Comparison of ENCODE assay signal across 23 cellular contexts in the genomic region with DNA sequence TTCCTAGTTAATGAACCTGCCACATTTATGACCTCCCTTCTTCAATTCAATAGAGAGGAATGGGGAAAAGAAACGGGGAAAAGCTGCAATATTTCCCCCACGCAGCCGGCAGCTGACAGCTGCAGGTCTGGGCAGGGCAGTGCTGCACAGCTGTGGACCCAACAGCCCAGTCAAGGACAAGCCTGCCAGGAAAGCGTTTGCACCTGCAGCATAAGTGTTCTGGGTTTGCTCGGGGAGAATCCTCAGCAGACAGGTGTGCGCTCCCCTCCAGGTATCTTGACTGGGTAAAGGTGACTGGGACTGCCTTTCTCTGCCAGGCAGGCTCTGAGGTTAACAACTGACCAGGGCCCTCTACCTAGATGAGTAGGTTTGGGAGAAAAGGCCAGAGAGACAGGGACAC.
"Had no signal": no experiment of that assay in that cellular context is flagged by ENCODE, and none has a peak within 500 bp of the region (broad histone marks: within the 10 kb centered on the region; RNA-seq: fewer than 3 reads in every experiment).

No MANE protein-coding gene starts in this region.

- H3K4me3 Mint-ChIP-seq: activated CD4-positive, alpha-beta T cell treated with anti-CD3 and anti-CD28 coated beads, Interleukin-2, amount 10 ng/mL, durations not matched to agents 7 days and 5 days; activated CD8-positive, alpha-beta T cell treated with anti-CD3 and anti-CD28 coated beads, Interleukin-2, amount 10 ng/mL, durations not matched to agents 7 days and 5 days; activated naive CD4-positive, alpha-beta T cell treated with anti-CD3 and anti-CD28 coated beads, Interleukin-2, amount 50 U/mL, for 24 hours; activated T-helper 1 cell treated with anti-CD3 and anti-CD28 coated beads, Interleukin-12 subunit alpha, Interleukin-12 subunit beta, Interleukin-2, Interleukin-4 antibody, amounts not matched to agents 30 ng/mL and 10 ng/mL and 1 ng/mL, durations not matched to agents 14 hours and 24 hours and 36 hours; memory B cell; nephron; type B pancreatic cell had no signal

- H3K27ac Mint-ChIP-seq: activated CD4-positive, alpha-beta T cell treated with anti-CD3 and anti-CD28 coated beads, Interleukin-2, amount 10 ng/mL, durations not matched to agents 7 days and 5 days; activated CD8-positive, alpha-beta T cell treated with anti-CD3 and anti-CD28 coated beads, Interleukin-2, amount 10 ng/mL, durations not matched to agents 7 days and 5 days; activated naive CD4-positive, alpha-beta T cell treated with anti-CD3 and anti-CD28 coated beads, Interleukin-2, amount 50 U/mL, for 24 hours; activated T-helper 1 cell treated with anti-CD3 and anti-CD28 coated beads, Interleukin-12 subunit alpha, Interleukin-12 subunit beta, Interleukin-2, Interleukin-4 antibody, amounts not matched to agents 30 ng/mL and 10 ng/mL and 1 ng/mL, durations not matched to agents 14 hours and 24 hours and 36 hours; memory B cell; nephron; type B pancreatic cell had no signal

- DNase-seq: activated CD4-positive, alpha-beta T cell treated with anti-CD3 and anti-CD28 coated beads, Interleukin-2, amount 10 ng/mL, durations not matched to agents 7 days and 5 days; activated CD8-positive, alpha-beta T cell treated with anti-CD3 and anti-CD28 coated beads, Interleukin-2, amount 10 ng/mL, durations not matched to agents 7 days and 5 days; activated gamma-delta T cell treated with Interleukin-2 at 50 U/mL for 16 hours; anterior cingulate cortex; body of pancreas; dermis blood vessel endothelial cell; effector CD8-positive, alpha-beta T cell; erythroblast; foreskin fibroblast; heart right ventricle; islet precursor cell; left cardiac atrium; pancreas; psoas muscle; spleen; stimulated activated CD4-positive, alpha-beta T cell treated with anti-CD3 and anti-CD28 coated beads, Interleukin-4, amount 100 ng/mL, for 24 hours; stimulated activated naive CD4-positive, alpha-beta T cell treated with Interleukin-2 at 50 U/mL for 16 hours had no signal

- H3K36me3 Mint-ChIP-seq: activated naive CD4-positive, alpha-beta T cell treated with anti-CD3 and anti-CD28 coated beads, Interleukin-2, amount 50 U/mL, for 24 hours; type B pancreatic cell had no signal

- ATAC-seq: activated CD4-positive, CD25-positive, alpha-beta regulatory T cell treated with anti-CD3 and anti-CD28 coated beads, Interleukin-2, amount 50 U/mL, for 24 hours; activated CD8-positive, alpha-beta T cell treated with anti-CD3 and anti-CD28 coated beads, Interleukin-2, amount 10 ng/mL, durations not matched to agents 7 days and 5 days; body of pancreas; heart right ventricle; left cardiac atrium; pancreas; psoas muscle had no signal

- H3K9me3 Mint-ChIP-seq: activated CD4-positive, alpha-beta T cell treated with anti-CD3 and anti-CD28 coated beads, Interleukin-2, amount 10 ng/mL, durations not matched to agents 7 days and 5 days; activated naive CD4-positive, alpha-beta T cell treated with anti-CD3 and anti-CD28 coated beads, Interleukin-2, amount 50 U/mL, for 24 hours; activated T-helper 1 cell treated with anti-CD3 and anti-CD28 coated beads, Interleukin-12 subunit alpha, Interleukin-12 subunit beta, Interleukin-2, Interleukin-4 antibody, amounts not matched to agents 30 ng/mL and 10 ng/mL and 1 ng/mL, durations not matched to agents 14 hours and 24 hours and 36 hours; memory B cell; nephron; type B pancreatic cell had no signal

- H3K4me1 Mint-ChIP-seq: activated CD4-positive, alpha-beta T cell treated with anti-CD3 and anti-CD28 coated beads, Interleukin-2, amount 10 ng/mL, durations not matched to agents 7 days and 5 days; activated naive CD4-positive, alpha-beta T cell treated with anti-CD3 and anti-CD28 coated beads, Interleukin-2, amount 50 U/mL, for 24 hours; memory B cell; nephron had no signal
